8 cellular contexts compared by ENCODE assay signal in the genomic region with DNA sequence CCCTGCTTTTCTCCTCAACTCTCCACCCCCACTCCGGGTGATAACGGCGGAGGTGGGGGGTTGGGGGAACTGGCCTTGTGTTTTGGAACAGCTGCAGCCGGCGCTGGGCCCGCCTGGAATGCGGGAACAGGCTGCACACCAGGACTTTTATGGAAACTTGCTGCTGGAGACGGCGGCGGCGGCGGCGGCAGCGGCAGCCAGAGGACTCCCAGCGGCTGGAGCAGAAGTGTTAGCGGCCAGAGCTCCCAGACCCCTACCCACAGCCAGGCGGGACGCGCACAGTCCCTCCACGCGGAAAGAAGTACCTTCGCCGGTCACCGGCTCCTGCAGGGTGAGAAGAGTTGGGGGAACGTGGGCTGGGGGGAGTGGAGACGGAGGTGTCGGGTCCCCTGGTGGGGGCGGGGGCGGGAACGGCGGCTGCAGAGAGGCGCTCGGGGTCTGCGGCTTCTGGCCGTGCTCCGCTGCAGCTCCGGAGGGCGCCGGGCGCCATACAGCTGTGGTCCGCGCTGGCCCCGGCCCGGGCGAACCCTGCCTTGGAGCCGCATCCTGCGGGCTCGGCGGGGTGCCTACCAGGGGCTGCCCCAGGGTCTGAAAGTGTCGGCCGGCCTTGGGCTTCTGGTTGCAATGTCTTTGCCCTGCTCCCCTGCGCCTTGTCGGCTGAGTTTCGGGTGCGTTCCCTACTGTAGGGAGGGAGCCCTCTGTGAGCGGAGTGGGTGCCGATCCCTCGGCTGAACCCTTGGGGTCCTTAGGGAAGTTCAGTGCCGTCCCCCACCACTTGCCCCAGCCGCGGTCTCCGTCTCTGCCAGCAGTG. TPM values are rescaled to one million over a fixed set of nuclear protein-coding genes. Genes with fewer than 3 reads are reported as not detected.
DNase-seq lines count a peak whose midpoint lies in the region; ATAC-seq and TF ChIP-seq lines count a peak whose summit lies in the region.

Gene NEXN, plus strand, starts transcription at position 196 of the 811 bp plus-strand sequence. CDS start 27,483 bp downstream, outside the sequence.

- TF ChIP-seq CTCF in MM.1S (IDR thresholded peaks at IDR 0.05; ENCODE audit: low read length) (no peak), fibroblast of pulmonary artery (IDR thresholded peaks at IDR 0.05; ENCODE audit: low read length, missing control alignments) (no peak), thyroid gland (IDR thresholded peaks at IDR 0.05) (no peak)

- no peaks in the 10 kb centered on the region for H3K36me3 ChIP-seq in MM.1S (replicated peaks; ENCODE audit: insufficient read depth, low read length)
- peaks cover 0 to 20% of the 10 kb centered on the region in 2 donors for H3K36me3 ChIP-seq in muscle layer of duodenum (ENCODE audit: control insufficient read depth in 1 of 2, insufficient read depth in 2 of 2, low read length in 2 of 2)
- no peaks in the 10 kb centered on the region for H3K36me3 ChIP-seq in thyroid gland

- H3K9me3 ChIP-seq in MM.1S (replicated peaks; ENCODE audit: insufficient read depth, low read length) (no peaks in the 10 kb centered on the region), muscle layer of duodenum (ENCODE audit: control insufficient read depth in 1 of 2, low read length in 2 of 2) (no peaks in the 10 kb centered on the region), thyroid gland (no peaks in the 10 kb centered on the region)

- DNase-seq in DMS114 treated with DMSO at 0.1 percent for 48 hours (lab: John Stamatoyannopoulos, UW; ENCODE audit: unreplicated experiment), result peak; percentile 62
- no peak for DNase-seq in MM.1S
- peak; percentile 29 to 54 for DNase-seq in activated T-cell treated with anti-CD3 and anti-CD28 coated beads, Interleukin-2, amount 50 U/mL, for 48 hours
- DNase-seq in fibroblast of pulmonary artery (ENCODE audit: low read depth), result peak; percentile 88
- DNase-seq in thyroid gland, result peak; percentile 80 to 84
- no peak for DNase-seq in NCI-H2107 (lab: John Stamatoyannopoulos, UW)

- no peak within 1 kb of the TSS for H3K4me3 ChIP-seq in MM.1S (ENCODE audit: low read length)
- H3K4me3 ChIP-seq in fibroblast of pulmonary artery (replicated peaks; ENCODE audit: low read depth, low read length), result peak within 1 kb of the TSS; percentile 95
- peak within 1 kb of the TSS; percentile 67 to 90 for H3K4me3 ChIP-seq in muscle layer of duodenum (ENCODE audit: low read depth in 1 of 2, low read length in 2 of 2)
- peak within 1 kb of the TSS; percentile 13 to 88 (median 74) for H3K4me3 ChIP-seq in thyroid gland (replicated peaks in 1 of 3)

- no peaks in the 10 kb centered on the region for H3F3A ChIP-seq in MM.1S (ENCODE audit: insufficient read depth, low read length)

- H3K9ac ChIP-seq in MM.1S (ENCODE audit: low read length), result no peak within 1 kb of the TSS

- H3K4me1 ChIP-seq in MM.1S (ENCODE audit: low read length) (no peaks in the 10 kb centered on the region), muscle layer of duodenum (ENCODE audit: control insufficient read depth in 1 of 2, insufficient read depth in 2 of 2, low read length in 2 of 2) (peaks cover 0 to 4% of the 10 kb centered on the region in 2 donors), thyroid gland (peaks cover 7 to 18% of the 10 kb centered on the region in 2 donors)

- H3K79me2 ChIP-seq in MM.1S (ENCODE audit: low read length), result no peaks in the 10 kb centered on the region

- no peak within 1 kb of the TSS for H2AFZ ChIP-seq in MM.1S (ENCODE audit: low read length)

- H3K9me2 ChIP-seq in MM.1S (replicated peaks; ENCODE audit: insufficient read depth, low read length), result no peaks in the 10 kb centered on the region

- 0% methylated on average over 7 to 17 of the region's 62 CpGs for WGBS in thyroid gland, 2 donors

- ATAC-seq in GM21447 (IDR thresholded peaks at IDR 0.05; ENCODE audit: unreplicated experiment), result peak; percentile 70

- intact Hi-C loops in thyroid gland (cut with DNase I), result no loop called here

- no peak within 1 kb of the TSS for H3K27ac ChIP-seq in MM.1S (ENCODE audit: low read length)
- peak within 1 kb of the TSS; percentile 95 for H3K27ac ChIP-seq in muscle layer of duodenum (ENCODE audit: low read length)
- peak within 1 kb of the TSS; percentile 84 to 96 (median 88) for H3K27ac ChIP-seq in thyroid gland

- TF ChIP-seq POLR2A in thyroid gland (IDR thresholded peaks at IDR 0.05), result peak in 1 of 2 donors; percentile 82

- H4K20me1 ChIP-seq in MM.1S (ENCODE audit: insufficient read depth, low read length), result no peaks in the 10 kb centered on the region

- H3K4me2 ChIP-seq in MM.1S (ENCODE audit: low read depth, low read length), result peak within 1 kb of the TSS; percentile 13; the same call in 1 of the 2 replicates

- H3K27me3 ChIP-seq in MM.1S (replicated peaks; ENCODE audit: insufficient read depth, low read length) (no peaks in the 10 kb centered on the region), muscle layer of duodenum (ENCODE audit: low read depth, low read length) (no peaks in the 10 kb centered on the region), thyroid gland (no peaks in the 10 kb centered on the region)

RNA-seq across cellular contexts. Expression of gene NEXN, which starts in this region (rescaled TPM):
- total RNA-seq in thyroid gland, result 10 to 100 TPM in 3 of 4 donors, 1 to 10 TPM in 1; 5.7 to 16.5 (median 11.0) TPM

Comparison
In these comparisons a context has a peak if more than half of its experiments do, and no peak if none do; other contexts are left out.
1. DNase-seq: peak in DMS114 treated with DMSO at 0.1 percent for 48 hours (single experiment), activated T-cell treated with anti-CD3 and anti-CD28 coated beads, Interleukin-2, amount 50 U/mL, for 48 hours (2 of 2), fibroblast of pulmonary artery (single experiment) and thyroid gland (2 of 2); none in MM.1S (single experiment) and NCI-H2107 (single experiment).